ENCODE assay signal across 1 cellular context in genomic region chr22:49962751-49963646, GRCh38.
TF ChIP-seq lines count a peak whose summit lies in the region.

No MANE protein-coding gene starts in this region.

TF ChIP-seq in GM12878, 131 proteins besides CTCF, POLR2A, EP300 and RAD21 (continued from another document):
- TF ChIP-seq ZBTB11 (CRISPR knock-in tag; IDR thresholded peaks at IDR 0.05) (no peak), IRF3 (IDR thresholded peaks at IDR 0.05) (no peak), CBX5 (IDR thresholded peaks at IDR 0.05; ENCODE audit: low read depth) (no peak), NR2C1 (IDR thresholded peaks at IDR 0.05) (peak; percentile 80), FOS (IDR thresholded peaks at IDR 0.05; ENCODE audit: borderline replicate concordance, extremely low read depth, insufficient read length) (no peak), DPF2 (IDR thresholded peaks at IDR 0.05) (peak; percentile 43; the same call in 1 of the 2 replicates), REST (IDR thresholded peaks at IDR 0.05; ENCODE audit: low read depth, low read length) (no peak), BCL11A (IDR thresholded peaks at IDR 0.05; ENCODE audit: low read depth, low read length) (no peak), MYB (IDR thresholded peaks at IDR 0.05; ENCODE audit: borderline replicate concordance, low read depth, low read length) (no peak), MTA2 (IDR thresholded peaks at IDR 0.05; ENCODE audit: low read depth) (no peak), ZBTB4 (CRISPR knock-in tag; IDR thresholded peaks at IDR 0.05) (no peak), SREBF1 (IDR thresholded peaks at IDR 0.05; ENCODE audit: low read length) (no peak), TARDBP (IDR thresholded peaks at IDR 0.05; ENCODE audit: borderline replicate concordance) (no peak), SMARCA5 (IDR thresholded peaks at IDR 0.05) (no peak), USF2 (IDR thresholded peaks at IDR 0.05; ENCODE audit: borderline replicate concordance, low read depth, low read length) (no peak), PRDM15 (CRISPR knock-in tag; IDR thresholded peaks at IDR 0.05) (no peak), E2F8 (IDR thresholded peaks at IDR 0.05; ENCODE audit: low read depth, partially characterized antibody) (peak; percentile 4), HSF1 (IDR thresholded peaks at IDR 0.05; ENCODE audit: low read depth, low read length) (no peak)
